Comparison of ENCODE assay signal across 18 cellular contexts in the genomic region with DNA sequence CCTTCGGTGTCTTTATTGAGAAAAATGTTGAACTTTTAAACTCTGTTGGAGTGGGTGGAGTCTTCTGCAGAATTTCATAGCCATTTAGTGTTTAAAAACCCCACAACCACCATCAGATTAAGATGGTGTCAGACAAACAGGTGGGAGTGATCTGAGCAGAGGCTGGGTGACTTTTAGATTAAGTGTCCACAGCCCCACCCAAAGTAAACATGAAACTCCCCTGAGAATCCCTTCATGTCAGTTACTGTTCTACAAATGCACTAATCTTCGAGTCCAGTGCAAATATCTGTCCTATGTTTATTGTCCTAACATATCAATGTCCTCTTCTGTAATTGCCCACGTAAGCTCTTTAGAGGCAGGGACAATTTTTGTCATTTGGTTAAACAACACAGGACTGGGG.
DNase-seq lines count a peak whose midpoint lies in the region; ATAC-seq, FAIRE-seq and TF ChIP-seq lines count a peak whose summit lies in the region.
"Had no signal": no experiment of that assay in that cellular context is flagged by ENCODE, and none has a peak within 500 bp of the region (broad histone marks: within the 10 kb centered on the region; RNA-seq: fewer than 3 reads in every experiment).

No MANE protein-coding gene starts in this region.

- H3K4me3 ChIP-seq in A549 (no peak overlapping the region), vagina (no peak overlapping the region), SJCRH30 (no peak overlapping the region)
- H3K4me3 ChIP-seq: coronary artery, thoracic aorta had no signal

- no peak for TF ChIP-seq EP300 in A549 (IDR thresholded peaks at IDR 0.05)

- H3K27me3 ChIP-seq in vagina (no peaks in the 10 kb centered on the region), SJCRH30 (no peaks in the 10 kb centered on the region)

- CTCF ChIA-PET in A549 (lab: Yijun Ruan, JAX), result no interaction called here

- TF ChIP-seq CTCF in A549 (IDR thresholded peaks at IDR 0.05), result no peak
- TF ChIP-seq CTCF in vagina (IDR thresholded peaks at IDR 0.05), result no peak

- TF ChIP-seq POLR2A in A549 (IDR thresholded peaks at IDR 0.05; ENCODE audit: low read length) (no peak), vagina (IDR thresholded peaks at IDR 0.05) (no peak)

- no peak for ATAC-seq in A549
- ATAC-seq: right cardiac atrium had no signal

- no peak for TF ChIP-seq RAD21 in A549 (conservative IDR thresholded peaks at IDR 0.05 in 1 of 2, IDR thresholded peaks at IDR 0.05 in 1 of 2)

- peak in 2 of 3 experiments; percentile 44 to 78 for DNase-seq in NCI-H1417 (lab: John Stamatoyannopoulos, UW)
- DNase-seq in NCI-H1417 treated with DMSO at 0.1 percent for 48 hours (lab: John Stamatoyannopoulos, UW), result no peak
- no peak for DNase-seq in A549 (ENCODE audit: low read depth in 1 of 2, low spot score in 1 of 2)
- peak; percentile 76 for DNase-seq in NCI-H748 treated with DMSO at 0.1 percent for 48 hours (lab: John Stamatoyannopoulos, UW)
- DNase-seq in left kidney (ENCODE audit: low read depth, low spot score), result peak; percentile 18
- no peak for DNase-seq in posterior vena cava (ENCODE audit: low spot score)
- no peak for DNase-seq in vagina (ENCODE audit: extremely low spot score in 2 of 2)
- DNase-seq in SJCRH30, result no peak
- DNase-seq: activated CD4-positive, alpha-beta T cell treated with anti-CD3 and anti-CD28 coated beads for 1 hour; aorta; NCI-H2029; right cardiac atrium; stimulated activated CD4-positive, alpha-beta T cell treated with anti-CD3 and anti-CD28 coated beads, Interleukin-2, amount 100 ng/mL, for 24 hours had no signal

- FAIRE-seq in A549 (lab: Jason Lieb, UNC), result no peak
- FAIRE-seq: A204.1, H54 had no signal

- WGBS in A549 (ENCODE audit: missing lambda C conversion rate), result 2% methylated on average over 3 of the region's 3 CpGs

- H3K9me3 ChIP-seq in A549 (no peaks in the 10 kb centered on the region), vagina (no peaks in the 10 kb centered on the region), SJCRH30 (replicated peaks) (no peaks in the 10 kb centered on the region)
- H3K9me3 ChIP-seq: thoracic aorta had no signal

- H3K36me3 ChIP-seq in vagina (no peaks in the 10 kb centered on the region), SJCRH30 (no peaks in the 10 kb centered on the region)
- H3K36me3 ChIP-seq: thoracic aorta had no signal

- H3K4me1 ChIP-seq in A549, result no peaks in the 10 kb centered on the region
- H3K4me1 ChIP-seq in vagina, result peaks cover 16% of the 10 kb centered on the region
- peaks cover 28% of the 10 kb centered on the region for H3K4me1 ChIP-seq in SJCRH30

- intact Hi-C loops in posterior vena cava (cut with DNase I) (no loop called here), vagina (cut with DNase I) (no loop called here)

- POLR2A ChIA-PET in A549 (lab: Yijun Ruan, JAX), result no interaction called here

- H3K27ac ChIP-seq in A549 (no peak overlapping the region), vagina (no peak overlapping the region), SJCRH30 (no peak overlapping the region)
- H3K27ac ChIP-seq: epithelial cell of prostate, thoracic aorta had no signal

- 0 out of 3 replicates have a peak overlapping the region, but pooled peaks have one; percentile 8 for H3K4me2 ChIP-seq in A549

TF ChIP-seq in A549, 52 proteins besides CTCF, POLR2A, EP300 and RAD21:
- TF ChIP-seq NPAS2 (CRISPR knock-in tag; IDR thresholded peaks at IDR 0.05; ENCODE audit: borderline replicate concordance), result no peak
- TF ChIP-seq TP53 (CRISPR knock-in tag; IDR thresholded peaks at IDR 0.05), result no peak
- TF ChIP-seq FOXS1 (CRISPR knock-in tag; IDR thresholded peaks at IDR 0.05), result no peak
TF ChIP-seq in A549: peak in this region for 0.

Comparison
In these comparisons a context has a peak if more than half of its experiments do, and no peak if none do; other contexts are left out.
1. DNase-seq: peak in NCI-H1417 (2 of 3), NCI-H748 treated with DMSO at 0.1 percent for 48 hours (single experiment) and left kidney (single experiment); none in NCI-H1417 treated with DMSO at 0.1 percent for 48 hours (single experiment), A549 (0 of 2), posterior vena cava (single experiment), vagina (0 of 2) and SJCRH30 (0 of 2).